In the genomic region with DNA sequence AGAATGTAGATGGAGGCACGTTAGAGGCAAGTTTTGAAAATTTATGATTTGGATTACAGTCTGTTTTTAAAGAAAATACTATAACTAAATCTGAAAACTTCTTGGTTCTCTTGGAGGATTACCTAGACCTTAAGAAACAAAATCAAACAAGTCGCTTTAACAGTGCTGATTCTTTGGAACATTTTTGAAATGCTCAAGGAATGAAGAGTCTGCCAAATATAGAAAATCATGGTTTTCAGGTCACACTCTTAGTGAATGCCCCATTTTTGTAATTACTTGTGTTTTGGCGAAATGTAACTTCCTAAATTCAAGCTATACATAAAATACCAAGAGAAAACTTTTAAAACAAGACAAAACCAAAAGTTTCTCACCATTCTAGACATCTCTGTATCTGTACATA, we compare ENCODE assay signal across 27 cellular contexts.
"Had no signal": no experiment of that assay in that cellular context is flagged by ENCODE, and none has a peak within 500 bp of the region (broad histone marks: within the 10 kb centered on the region; RNA-seq: fewer than 3 reads in every experiment).

No MANE protein-coding gene starts in this region.

- H3K4me1 ChIP-seq: colonic mucosa, neural progenitor cell, parathyroid adenoma, psoas muscle, right lobe of liver, thyroid gland had no signal

- DNase-seq: colonic mucosa; dermis blood vessel endothelial cell; effector CD4-positive, alpha-beta T cell; endodermal cell; erythroblast; head of caudate nucleus; kidney glomerular epithelial cell; mucosa of descending colon; natural killer cell; nucleus accumbens; psoas muscle; retina; right lobe of liver; stimulated activated CD4-positive, alpha-beta T cell treated with anti-CD3 and anti-CD28 coated beads, Interleukin-12 subunit alpha, Interleukin-12 subunit beta, amount 100 ng/mL, for 4 hours; stimulated activated CD4-positive, alpha-beta T cell treated with anti-CD3 and anti-CD28 coated beads, Interleukin-2, amount 100 ng/mL, for 48 hours; stimulated activated naive CD4-positive, alpha-beta T cell treated with Interleukin-2 at 50 U/mL for 16 hours; thyroid gland had no signal

- H3K79me2 ChIP-seq: hepatocyte, parathyroid adenoma had no signal

- H3K27ac ChIP-seq: colonic mucosa, foreskin keratinocyte, hepatocyte, neural progenitor cell, parathyroid adenoma, psoas muscle, right lobe of liver, skin epidermis, suprapubic skin, thyroid gland had no signal

- H3K4me2 ChIP-seq: hepatocyte, neural progenitor cell had no signal

- H3K9me3 Mint-ChIP-seq: endodermal cell, neural progenitor cell, type B pancreatic cell had no signal

- ATAC-seq: mucosa of descending colon, natural killer cell, psoas muscle, right lobe of liver had no signal

- H3K4me3 ChIP-seq: colonic mucosa, hepatocyte, mucosa of descending colon, neural progenitor cell, psoas muscle, right lobe of liver, skin epidermis, suprapubic skin, thyroid gland had no signal

- H3K4me1 Mint-ChIP-seq: endodermal cell, natural killer cell, neural progenitor cell had no signal

- H3K36me3 Mint-ChIP-seq: natural killer cell, neural progenitor cell, type B pancreatic cell had no signal

- H3K9ac ChIP-seq: neural progenitor cell, parathyroid adenoma had no signal

- H3K36me3 ChIP-seq: colonic mucosa, neural progenitor cell, right lobe of liver, suprapubic skin, thyroid gland had no signal

- H3K9me3 ChIP-seq: colonic mucosa, mucosa of descending colon, psoas muscle, right lobe of liver, suprapubic skin, thyroid gland had no signal

- H3K27ac Mint-ChIP-seq: endodermal cell, natural killer cell, neural progenitor cell, type B pancreatic cell had no signal

- H3K4me3 Mint-ChIP-seq: endodermal cell, natural killer cell, neural progenitor cell, type B pancreatic cell had no signal

- H2AFZ ChIP-seq: hepatocyte, neural progenitor cell, parathyroid adenoma had no signal

- FAIRE-seq: endothelial cell of umbilical vein, islet of Langerhans, urothelium cell line had no signal

- H3K27me3 ChIP-seq: colonic mucosa, hepatocyte, neural progenitor cell, right lobe of liver, thyroid gland had no signal
